In the genomic region with DNA sequence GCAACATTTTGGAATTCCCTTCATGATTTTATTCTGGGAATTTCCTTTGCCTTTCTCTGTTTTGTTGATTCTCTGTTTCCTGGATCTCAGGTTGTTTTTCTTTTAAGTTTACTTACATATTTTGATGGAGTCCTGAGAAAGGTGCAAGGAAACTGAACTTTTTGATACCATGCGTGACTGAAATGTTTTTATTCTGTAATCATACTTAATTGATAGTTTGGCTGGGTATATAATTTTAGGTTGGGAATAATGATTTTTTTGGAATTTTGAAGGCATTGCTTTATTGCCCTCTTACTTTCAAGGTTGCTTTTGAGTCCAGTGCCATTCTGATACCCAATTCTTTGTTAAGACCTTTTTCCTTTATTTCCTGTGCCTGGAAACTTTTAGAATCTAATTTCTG, we compare ENCODE assay signal across 22 cellular contexts.
"Had no signal": no experiment of that assay in that cellular context is flagged by ENCODE, and none has a peak within 500 bp of the region (broad histone marks: within the 10 kb centered on the region; RNA-seq: fewer than 3 reads in every experiment).

No MANE protein-coding gene starts in this region.

- H3K36me3 ChIP-seq: left ventricle myocardium inferior, ovary, right atrium auricular region, suprapubic skin had no signal

- ATAC-seq: natural killer cell; sciatic nerve; stimulated activated naive B cell treated with anti-CD40 and anti-IgM and Interleukin-4, amounts not matched to agents 10 μg/mL and 1 μg/mL and 100 μg/mL, for 72 hours; stimulated activated naive CD8-positive, alpha-beta T cell treated with anti-CD3 and anti-CD28 coated beads, Interleukin-15, Interleukin-2, amounts not matched to agents 100 U/mL and 50 U/mL, for 24 hours had no signal

- H2AFZ ChIP-seq: hepatocyte had no signal

- H3K27ac ChIP-seq: hepatocyte, left ventricle myocardium inferior, ovary, right atrium auricular region, skin epidermis, stomach, suprapubic skin, uterus had no signal

- H3K4me1 ChIP-seq: uterus had no signal

- H3K27me3 ChIP-seq: hepatocyte, ovary, right atrium auricular region, stomach, suprapubic skin, tibial nerve, uterus had no signal

- H3K9me3 ChIP-seq: ovary, suprapubic skin, uterus had no signal

- H3K4me2 ChIP-seq: hepatocyte had no signal

- H3K4me3 ChIP-seq: hepatocyte, left ventricle myocardium inferior, lung, ovary, right atrium auricular region, skin epidermis, stomach, suprapubic skin, tibial nerve, uterus had no signal

- DNase-seq: islet precursor cell; left ventricle myocardium inferior; mesendoderm; naive B cell; natural killer cell; nephron progenitor cell; ovary; stimulated activated CD4-positive, alpha-beta T cell treated with anti-CD3 and anti-CD28 coated beads, Interleukin-12 subunit alpha, Interleukin-12 subunit beta, amount 100 ng/mL, for 4 hours; stimulated activated CD4-positive, alpha-beta T cell treated with anti-CD3 and anti-CD28 coated beads, Interleukin-15, amount 100 ng/mL, for 24 hours; stimulated activated CD4-positive, alpha-beta T cell treated with anti-CD3 and anti-CD28 coated beads, Interleukin-2, amount 100 ng/mL, for 24 hours; stimulated activated CD4-positive, alpha-beta T cell treated with anti-CD3 and anti-CD28 coated beads, Interleukin-4, amount 100 ng/mL, for 1 hour; stimulated activated naive B cell treated with anti-CD40 and anti-IgM and Interleukin-4, amounts not matched to agents 10 μg/mL and 1 μg/mL and 100 μg/mL, for 72 hours; stimulated activated naive CD8-positive, alpha-beta T cell treated with anti-CD3 and anti-CD28 coated beads, Interleukin-15, Interleukin-2, amounts not matched to agents 100 U/mL and 50 U/mL, for 24 hours; stomach; uterus had no signal
